1 cellular context compared by ENCODE assay signal in the genomic region with DNA sequence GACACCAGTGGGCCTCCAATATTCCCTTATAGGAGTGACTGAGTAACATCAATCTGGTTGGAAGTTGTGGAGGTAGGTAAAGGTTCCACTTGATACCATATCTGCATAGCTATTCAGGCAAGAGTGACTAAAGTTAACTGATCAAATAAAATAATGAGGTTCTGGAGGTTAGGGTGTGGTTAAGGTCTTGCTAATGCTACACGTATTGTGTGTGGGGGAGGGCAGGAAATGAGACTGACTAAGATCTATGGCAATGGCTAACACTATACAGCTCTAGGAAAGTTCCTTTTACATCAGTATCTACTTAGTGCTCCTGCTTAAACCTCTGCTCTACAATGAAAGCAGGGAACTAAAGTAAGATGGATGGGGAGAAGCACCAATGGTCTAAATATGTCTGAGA.
TF ChIP-seq lines count a peak whose summit lies in the region.

No MANE protein-coding gene starts in this region.

TF ChIP-seq in IMR-90, 13 proteins besides CTCF, POLR2A, EP300 and RAD21:
- TF ChIP-seq BHLHE40 (IDR thresholded peaks at IDR 0.05; ENCODE audit: low read depth, low read length) (no peak), CEBPB (IDR thresholded peaks at IDR 0.05; ENCODE audit: low read depth, low read length) (no peak), MAFK (IDR thresholded peaks at IDR 0.05; ENCODE audit: low read depth, low read length) (no peak), CHD1 (IDR thresholded peaks at IDR 0.05; ENCODE audit: low read depth, low read length) (no peak), MAZ (IDR thresholded peaks at IDR 0.05; ENCODE audit: borderline replicate concordance, low read depth, low read length) (no peak), FOS (IDR thresholded peaks at IDR 0.05; ENCODE audit: low read depth, low read length) (no peak), RFX5 (IDR thresholded peaks at IDR 0.05; ENCODE audit: low read depth, low read length) (no peak), SMC3 (IDR thresholded peaks at IDR 0.05; ENCODE audit: low read depth, low read length) (no peak), RCOR1 (IDR thresholded peaks at IDR 0.05; ENCODE audit: insufficient replicate concordance, low read length) (no peak), MXI1 (IDR thresholded peaks at IDR 0.05; ENCODE audit: borderline replicate concordance, low read depth, low read length) (no peak)
- TF ChIP-seq, protein P1, sequence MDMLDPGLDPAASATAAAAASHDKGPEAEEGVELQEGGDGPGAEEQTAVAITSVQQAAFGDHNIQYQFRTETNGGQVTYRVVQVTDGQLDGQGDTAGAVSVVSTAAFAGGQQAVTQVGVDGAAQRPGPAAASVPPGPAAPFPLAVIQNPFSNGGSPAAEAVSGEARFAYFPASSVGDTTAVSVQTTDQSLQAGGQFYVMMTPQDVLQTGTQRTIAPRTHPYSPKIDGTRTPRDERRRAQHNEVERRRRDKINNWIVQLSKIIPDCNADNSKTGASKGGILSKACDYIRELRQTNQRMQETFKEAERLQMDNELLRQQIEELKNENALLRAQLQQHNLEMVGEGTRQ (IDR thresholded peaks at IDR 0.05; ENCODE audit: low read depth, low read length): no peak
- TF ChIP-seq, protein P2, sequence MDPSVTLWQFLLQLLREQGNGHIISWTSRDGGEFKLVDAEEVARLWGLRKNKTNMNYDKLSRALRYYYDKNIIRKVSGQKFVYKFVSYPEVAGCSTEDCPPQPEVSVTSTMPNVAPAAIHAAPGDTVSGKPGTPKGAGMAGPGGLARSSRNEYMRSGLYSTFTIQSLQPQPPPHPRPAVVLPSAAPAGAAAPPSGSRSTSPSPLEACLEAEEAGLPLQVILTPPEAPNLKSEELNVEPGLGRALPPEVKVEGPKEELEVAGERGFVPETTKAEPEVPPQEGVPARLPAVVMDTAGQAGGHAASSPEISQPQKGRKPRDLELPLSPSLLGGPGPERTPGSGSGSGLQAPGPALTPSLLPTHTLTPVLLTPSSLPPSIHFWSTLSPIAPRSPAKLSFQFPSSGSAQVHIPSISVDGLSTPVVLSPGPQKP (IDR thresholded peaks at IDR 0.05; ENCODE audit: borderline replicate concordance, low read depth, low read length): no peak
